8 cellular contexts compared by ENCODE assay signal in the genomic region with DNA sequence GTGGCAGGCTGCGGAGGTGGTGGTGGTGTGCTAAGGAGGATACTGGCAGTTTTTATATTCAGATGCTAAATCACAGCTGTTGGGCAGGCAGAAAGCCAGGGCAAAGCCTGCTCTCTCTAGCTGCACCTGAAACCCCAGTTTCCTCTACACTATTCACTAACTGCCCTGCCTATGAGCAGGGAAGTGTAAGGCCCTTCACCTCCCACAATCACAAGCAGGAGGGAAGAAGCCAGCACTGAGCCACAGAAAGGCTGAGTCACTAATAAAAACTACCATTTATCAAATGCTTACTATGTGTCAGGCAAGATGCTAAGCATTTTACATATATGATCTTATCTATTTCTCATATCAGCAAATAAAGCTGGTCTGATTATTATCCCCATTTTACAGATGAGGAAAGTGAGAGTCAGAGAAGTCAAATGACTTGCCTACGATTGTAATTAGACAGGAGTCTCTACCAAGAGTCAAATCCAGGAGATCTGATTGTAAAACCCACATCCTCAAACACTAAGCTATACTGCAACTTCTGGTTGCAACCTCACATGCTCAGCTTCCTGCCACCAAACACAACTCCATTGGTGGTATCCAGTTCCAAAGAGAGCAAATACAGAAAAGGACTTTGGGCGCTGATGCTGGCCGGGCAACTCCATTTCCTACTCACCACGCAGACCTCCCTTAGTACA.
A peak's percentile ranks its signal among the peaks of the same experiment; 100 is the strongest.
DNase-seq lines count a peak whose midpoint lies in the region; ATAC-seq and TF ChIP-seq lines count a peak whose summit lies in the region.

No MANE protein-coding gene starts in this region.

- H3K9me3 Mint-ChIP-seq in stimulated activated naive CD8-positive, alpha-beta T cell treated with anti-CD3 and anti-CD28 coated beads, Interleukin-15, Interleukin-2, amounts not matched to agents 100 ng/mL and 50 ng/mL, for 24 hours: peaks cover 6% of the 10 kb centered on the region

- peak overlapping the region; percentile 70 for H3K27ac Mint-ChIP-seq in stimulated activated naive CD8-positive, alpha-beta T cell treated with anti-CD3 and anti-CD28 coated beads, Interleukin-15, Interleukin-2, amounts not matched to agents 100 ng/mL and 50 ng/mL, for 24 hours

- H3K4me1 Mint-ChIP-seq in stimulated activated naive CD8-positive, alpha-beta T cell treated with anti-CD3 and anti-CD28 coated beads, Interleukin-15, Interleukin-2, amounts not matched to agents 100 ng/mL and 50 ng/mL, for 24 hours (ENCODE audit: low read depth): peaks cover 29% of the 10 kb centered on the region

- peak; percentile 82 for ATAC-seq in GM21723 (IDR thresholded peaks at IDR 0.05; ENCODE audit: unreplicated experiment)

- no peaks in the 10 kb centered on the region for H3K27me3 Mint-ChIP-seq in stimulated activated naive CD8-positive, alpha-beta T cell treated with anti-CD3 and anti-CD28 coated beads, Interleukin-15, Interleukin-2, amounts not matched to agents 100 ng/mL and 50 ng/mL, for 24 hours

- in situ Hi-C loops in GM13976 (cut with MboI; ENCODE audit: low sequenced_read_pairs, unreplicated experiment): no loop called here

- H3K4me3 ChIP-seq in ACC112 (ENCODE audit: low read depth, low read length): peak overlapping the region; percentile 18

- peaks cover 22% of the 10 kb centered on the region for H3K4me1 ChIP-seq in ACC112 (ENCODE audit: control insufficient read depth, insufficient read depth, low read length, unreplicated experiment)

- H3K4me3 Mint-ChIP-seq in stimulated activated naive CD8-positive, alpha-beta T cell treated with anti-CD3 and anti-CD28 coated beads, Interleukin-15, Interleukin-2, amounts not matched to agents 100 ng/mL and 50 ng/mL, for 24 hours: peak overlapping the region; percentile 26

- DNase-seq in T-helper 9 cell (peak; percentile 12), fibroblast of gingiva (ENCODE audit: low read depth) (peak; percentile 41), GM13976 (ENCODE audit: low spot score) (no peak), HK-2 (ENCODE audit: unreplicated experiment) (no peak), SHP77 treated with DMSO at 0.1 percent for 48 hours (lab: John Stamatoyannopoulos, UW) (no peak)

- H2AFZ ChIP-seq in ACC112 (ENCODE audit: low read length, unreplicated experiment): peak overlapping the region; percentile 30

- no peaks in the 10 kb centered on the region for H3K79me2 ChIP-seq in ACC112 (ENCODE audit: control insufficient read depth, insufficient read depth, low read length, unreplicated experiment)

- H3K27me3 ChIP-seq in ACC112 (ENCODE audit: insufficient read depth, low read length): no peaks in the 10 kb centered on the region

- H3K36me3 Mint-ChIP-seq in stimulated activated naive CD8-positive, alpha-beta T cell treated with anti-CD3 and anti-CD28 coated beads, Interleukin-15, Interleukin-2, amounts not matched to agents 100 ng/mL and 50 ng/mL, for 24 hours (ENCODE audit: low read depth): peaks cover 11% of the 10 kb centered on the region

- no peak for TF ChIP-seq CTCF in GM13976 (IDR thresholded peaks at IDR 0.05; ENCODE audit: borderline replicate concordance, control extremely low read depth, extremely low read depth, insufficient read depth, missing control alignments)

- no peaks in the 10 kb centered on the region for H3K36me3 ChIP-seq in ACC112 (ENCODE audit: insufficient read depth, low read length)

- peak overlapping the region; percentile 90 for H3K27ac ChIP-seq in ACC112 (ENCODE audit: low read depth, low read length)

Comparison
In these comparisons a context has a peak if more than half of its experiments do, and no peak if none do; other contexts are left out.
1. DNase-seq: peak in T-helper 9 cell (single experiment) and fibroblast of gingiva (single experiment); none in GM13976 (single experiment), HK-2 (single experiment) and SHP77 treated with DMSO at 0.1 percent for 48 hours (single experiment).